32 cellular contexts compared by ENCODE assay signal in genomic region chr11:66271816-66272215, GRCh38.
DNase-seq lines count a peak whose midpoint lies in the region; ATAC-seq and TF ChIP-seq lines count a peak whose summit lies in the region.
"Had no signal": no experiment of that assay in that cellular context is flagged by ENCODE, and none has a peak within 500 bp of the region (broad histone marks: within the 10 kb centered on the region; RNA-seq: fewer than 3 reads in every experiment).

No MANE protein-coding gene starts in this region.

- ATAC-seq in activated naive CD8-positive, alpha-beta T cell treated with anti-CD3 and anti-CD28 coated beads, Interleukin-2, amount 50 U/mL, for 24 hours: no peak
- ATAC-seq in effector memory CD8-positive, alpha-beta T cell (replicated peaks): no peak
- ATAC-seq in GM19351 (IDR thresholded peaks at IDR 0.05; ENCODE audit: unreplicated experiment): no peak
- ATAC-seq: foreskin keratinocyte, HCT116, heart left ventricle, left ventricle myocardium superior, Panc1, psoas muscle, sciatic nerve had no signal

- TF ChIP-seq CTCF in VCaP (conservative IDR thresholded peaks at IDR 0.05): no peak

- peak overlapping the region; percentile 10; the same call in 1 of the 2 replicates for H3K27ac ChIP-seq in VCaP
- H3K27ac ChIP-seq: esophagus muscularis mucosa, foreskin keratinocyte, heart left ventricle, transverse colon had no signal

- H3K27ac Mint-ChIP-seq in activated naive CD8-positive, alpha-beta T cell: no peak overlapping the region
- H3K27ac Mint-ChIP-seq in activated naive CD8-positive, alpha-beta T cell treated with anti-CD3 and anti-CD28 coated beads, Interleukin-2, amount 50 U/mL, for 24 hours: no peak overlapping the region
- peak overlapping the region in 1 of 2 donors; percentile 88 for H3K27ac Mint-ChIP-seq in effector memory CD8-positive, alpha-beta T cell
- H3K27ac Mint-ChIP-seq: activated naive CD4-positive, alpha-beta T cell treated with anti-CD3 and anti-CD28 coated beads, Interleukin-2, amount 50 U/mL, for 24 hours had no signal

- no peak for DNase-seq in activated naive CD8-positive, alpha-beta T cell treated with anti-CD3 and anti-CD28 coated beads, Interleukin-2, amount 50 U/mL, for 24 hours
- no peak for DNase-seq in effector memory CD8-positive, alpha-beta T cell
- no peak for DNase-seq in NCI-H2227 treated with DMSO at 0.1 percent for 48 hours (lab: John Stamatoyannopoulos, UW)
- no peak for DNase-seq in NCI-H510A (lab: John Stamatoyannopoulos, UW)
- DNase-seq in SIG-M5 (lab: John Stamatoyannopoulos, UW): no peak
- DNase-seq: activated CD4-positive, alpha-beta T cell treated with anti-CD3 and anti-CD28 coated beads, Interleukin-2, amount 50 U/mL, for 4 hours; aorta; cortex of kidney; DMS79 treated with DMSO at 0.1 percent for 48 hours; foreskin keratinocyte; GDM1; heart left ventricle; left ventricle myocardium superior; MV-4-11; NCI-H1436; NCI-H2081 treated with DMSO at 0.1 percent for 48 hours; NCI-H345; NCI-H774; nucleus accumbens; SHP77 treated with DMSO at 0.1 percent for 48 hours; stimulated activated CD4-positive, alpha-beta T cell treated with anti-CD3 and anti-CD28 coated beads, Interleukin-12 subunit alpha, Interleukin-12 subunit beta, amount 100 ng/mL, for 4 hours; stimulated activated CD4-positive, alpha-beta T cell treated with anti-CD3 and anti-CD28 coated beads, Interleukin-4, amount 100 ng/mL, for 1 hour; transverse colon had no signal

- H3K9me3 Mint-ChIP-seq in activated naive CD8-positive, alpha-beta T cell (ENCODE audit: low read depth): no peaks in the 10 kb centered on the region
- H3K9me3 Mint-ChIP-seq in activated naive CD8-positive, alpha-beta T cell treated with anti-CD3 and anti-CD28 coated beads, Interleukin-2, amount 50 U/mL, for 24 hours: no peaks in the 10 kb centered on the region
- H3K9me3 Mint-ChIP-seq in effector memory CD8-positive, alpha-beta T cell: no peaks in the 10 kb centered on the region
- H3K9me3 Mint-ChIP-seq: activated naive CD4-positive, alpha-beta T cell treated with anti-CD3 and anti-CD28 coated beads, Interleukin-2, amount 50 U/mL, for 24 hours had no signal

- H3K4me1 Mint-ChIP-seq in activated naive CD8-positive, alpha-beta T cell (ENCODE audit: low read depth): peaks cover 34% of the 10 kb centered on the region
- peaks cover 41% of the 10 kb centered on the region for H3K4me1 Mint-ChIP-seq in activated naive CD8-positive, alpha-beta T cell treated with anti-CD3 and anti-CD28 coated beads, Interleukin-2, amount 50 U/mL, for 24 hours
- H3K4me1 Mint-ChIP-seq in effector memory CD8-positive, alpha-beta T cell (ENCODE audit: low read depth in 2 of 2): peaks cover 60 to 69% of the 10 kb centered on the region in 2 donors

- no peaks in the 10 kb centered on the region for H3K27me3 Mint-ChIP-seq in activated naive CD8-positive, alpha-beta T cell
- peaks cover 3% of the 10 kb centered on the region for H3K27me3 Mint-ChIP-seq in activated naive CD8-positive, alpha-beta T cell treated with anti-CD3 and anti-CD28 coated beads, Interleukin-2, amount 50 U/mL, for 24 hours
- H3K27me3 Mint-ChIP-seq in effector memory CD8-positive, alpha-beta T cell: no peaks in the 10 kb centered on the region
- H3K27me3 Mint-ChIP-seq: activated naive CD4-positive, alpha-beta T cell treated with anti-CD3 and anti-CD28 coated beads, Interleukin-2, amount 50 U/mL, for 24 hours had no signal

- H3K4me3 Mint-ChIP-seq in activated naive CD8-positive, alpha-beta T cell: peak overlapping the region; percentile 5
- H3K4me3 Mint-ChIP-seq in activated naive CD8-positive, alpha-beta T cell treated with anti-CD3 and anti-CD28 coated beads, Interleukin-2, amount 50 U/mL, for 24 hours: no peak overlapping the region
- H3K4me3 Mint-ChIP-seq in effector memory CD8-positive, alpha-beta T cell: peak overlapping the region; percentile 93 to 96

- no peaks in the 10 kb centered on the region for H3K36me3 Mint-ChIP-seq in activated naive CD8-positive, alpha-beta T cell
- H3K36me3 Mint-ChIP-seq in activated naive CD8-positive, alpha-beta T cell treated with anti-CD3 and anti-CD28 coated beads, Interleukin-2, amount 50 U/mL, for 24 hours (ENCODE audit: low read depth): peaks cover 28% of the 10 kb centered on the region
- peaks cover 80% of the 10 kb centered on the region for H3K36me3 Mint-ChIP-seq in effector memory CD8-positive, alpha-beta T cell (ENCODE audit: insufficient read depth)
